ENCODE assay signal across 19 cellular contexts in the genomic region with DNA sequence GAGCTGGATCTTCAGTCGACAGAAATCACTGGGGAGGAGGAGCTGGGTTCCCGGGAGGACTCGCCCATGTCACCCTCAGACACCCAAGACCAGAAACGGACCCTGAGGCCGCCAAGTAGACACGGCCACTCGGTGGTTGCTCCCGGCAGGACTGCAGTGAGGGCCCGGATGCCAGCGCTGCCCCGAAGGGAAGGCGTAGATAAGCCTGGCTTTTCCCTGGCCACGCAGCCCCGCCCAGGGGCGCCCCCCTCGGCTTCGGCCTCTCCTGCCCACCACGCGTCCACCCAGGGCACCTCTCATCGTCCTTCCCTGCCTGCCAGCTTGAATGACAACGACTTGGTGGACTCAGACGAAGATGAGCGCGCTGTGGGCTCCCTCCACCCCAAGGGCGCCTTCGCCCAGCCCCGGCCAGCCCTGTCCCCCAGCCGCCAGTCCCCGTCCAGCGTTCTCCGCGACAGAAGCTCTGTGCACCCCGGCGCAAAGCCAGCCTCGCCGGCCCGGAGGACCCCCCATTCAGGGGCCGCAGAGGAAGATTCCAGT.
DNase-seq lines count a peak whose midpoint lies in the region; ATAC-seq and TF ChIP-seq lines count a peak whose summit lies in the region.
"Had no signal": no experiment of that assay in that cellular context is flagged by ENCODE, and none has a peak within 500 bp of the region (broad histone marks: within the 10 kb centered on the region; RNA-seq: fewer than 3 reads in every experiment).

No MANE protein-coding gene starts in this region.

- H3K36me3 Mint-ChIP-seq in MCF 10A (ENCODE audit: insufficient read depth, unreplicated experiment): no peaks in the 10 kb centered on the region
- H3K36me3 Mint-ChIP-seq in stimulated activated memory B cell treated with anti-CD40 and anti-IgM and Interleukin-4, amounts not matched to agents 10 μg/mL and 1 μg/mL and 100 μg/mL, for 72 hours: no peaks in the 10 kb centered on the region
- H3K36me3 Mint-ChIP-seq: CD8-positive, alpha-beta T cell had no signal

- POLR2A ChIA-PET in MCF 10A (lab: Yijun Ruan, JAX): interaction anchor here (0.6 kb wide), 1 partner anchor 52 kb away, joined by 3 read pairs; no protein-coding TSS in a partner anchor

- no peak overlapping the region for H3K4me2 ChIP-seq in mammary epithelial cell (ENCODE audit: insufficient read depth, low read depth, low read length)
- H3K4me2 ChIP-seq: BLaER1 had no signal

- peaks cover 62% of the 10 kb centered on the region for H3K27me3 Mint-ChIP-seq in MCF 10A (ENCODE audit: insufficient read depth, unreplicated experiment)
- peaks cover 47% of the 10 kb centered on the region for H3K27me3 Mint-ChIP-seq in stimulated activated memory B cell treated with anti-CD40 and anti-IgM and Interleukin-4, amounts not matched to agents 10 μg/mL and 1 μg/mL and 100 μg/mL, for 72 hours

- intact Hi-C loops in mammary epithelial cell (cut with micrococcal nuclease) (no loop called here), MCF 10A (cut with micrococcal nuclease) (no loop called here), aorta (cut with DNase I) (no loop called here), head of caudate nucleus (cut with DNase I) (no loop called here), left colon (cut with DNase I, micrococcal nuclease) (no loop called here)

- BruUV-seq in mammary epithelial cell (replicated peaks; lab: Mats Ljungman, UMichigan): no TSS peak
- BruUV-seq in MCF 10A (replicated peaks; lab: Mats Ljungman, UMichigan): no TSS peak

- CTCF ChIA-PET in mammary epithelial cell (lab: Charles Lee; ENCODE audit: low non-redundant PET): no interaction called here
- CTCF ChIA-PET in MCF 10A (lab: Yijun Ruan, JAX): no interaction called here

- dilution Hi-C loops in mammary epithelial cell (cut with HindIII; ENCODE audit: low sequenced_read_pairs): no loop called here

- peak overlapping the region; percentile 24 for H2AFZ ChIP-seq in mammary epithelial cell (ENCODE audit: low read depth, low read length)

- in situ Hi-C loops in mammary epithelial cell (cut with MboI; ENCODE audit: low sequenced_read_pairs in 2 of 2): no loop called here

- no peak overlapping the region for H3K9ac ChIP-seq in mammary epithelial cell (ENCODE audit: insufficient read depth, low read length)
- H3K9ac ChIP-seq: BLaER1 had no signal

- TF ChIP-seq CTCF in mammary epithelial cell (conservative IDR thresholded peaks at IDR 0.05 in 1 of 2, IDR thresholded peaks at IDR 0.05 in 1 of 2; ENCODE audit: extremely low read depth in 1 of 2, insufficient read depth in 1 of 2, low read depth in 1 of 2, low read length in 2 of 2) (no peak), MCF 10A (IDR thresholded peaks at IDR 0.05; ENCODE audit: unreplicated experiment) (no peak)

- no peak overlapping the region for H3K27ac Mint-ChIP-seq in MCF 10A (ENCODE audit: low read depth, unreplicated experiment)
- no peak overlapping the region for H3K27ac Mint-ChIP-seq in stimulated activated memory B cell treated with anti-CD40 and anti-IgM and Interleukin-4, amounts not matched to agents 10 μg/mL and 1 μg/mL and 100 μg/mL, for 72 hours
- H3K27ac Mint-ChIP-seq: CD4-positive, alpha-beta T cell; CD8-positive, alpha-beta T cell had no signal

- DNase-seq in mammary epithelial cell (no peak), MCF 10A (ENCODE audit: unreplicated experiment) (no peak), H7 (peak; percentile 45), aorta (peak in 1 of 2 donors; percentile 56), C1 segment of cervical spinal cord (lab: John Stamatoyannopoulos, UW) (no peak), head of caudate nucleus (no peak), left colon (no peak)
- DNase-seq: 8988T; ACHN; BE2C; Caco-2; Calu3; CD4-positive, alpha-beta T cell; CD8-positive, alpha-beta T cell; DMS79 treated with DMSO at 0.1 percent for 48 hours; GF-D8 had no signal

- H3K27me3 ChIP-seq in mammary epithelial cell (ENCODE audit: insufficient read depth, low read length): peaks cover 13% of the 10 kb centered on the region
- peaks cover 12% of the 10 kb centered on the region; the same call in 1 of the 2 replicates for H3K27me3 ChIP-seq in H7 (ENCODE audit: control insufficient read depth, insufficient read depth, low read length)
- H3K27me3 ChIP-seq in aorta (ENCODE audit: control insufficient read depth in 1 of 2, insufficient read depth in 2 of 2, low read length in 1 of 2): no peaks in the 10 kb centered on the region
- H3K27me3 ChIP-seq: BLaER1 had no signal

- no peaks in the 10 kb centered on the region for H3K4me1 Mint-ChIP-seq in MCF 10A (ENCODE audit: insufficient read depth, unreplicated experiment)
- no peaks in the 10 kb centered on the region for H3K4me1 Mint-ChIP-seq in stimulated activated memory B cell treated with anti-CD40 and anti-IgM and Interleukin-4, amounts not matched to agents 10 μg/mL and 1 μg/mL and 100 μg/mL, for 72 hours

- 98% methylated on average over 13 of the region's 38 CpGs for WGBS in mammary epithelial cell (ENCODE audit: low coverage, missing lambda C conversion rate)
- 94 to 96% methylated on average over 38 of the region's 38 CpGs for WGBS in aorta, 2 donors

- H3K27ac ChIP-seq in mammary epithelial cell (ENCODE audit: insufficient read depth, low read depth, low read length) (no peak overlapping the region), aorta (ENCODE audit: low read depth in 1 of 2, low read length in 2 of 2) (no peak overlapping the region)
- H3K27ac ChIP-seq: BLaER1, C4-2B had no signal

- no peak overlapping the region for H3K4me3 ChIP-seq in mammary epithelial cell (replicated peaks in 1 of 3; ENCODE audit: insufficient read depth in 1 of 3, low read depth in 2 of 3, low read length in 3 of 3)
- H3K4me3 ChIP-seq in H7 (ENCODE audit: insufficient read depth, low read depth, low read length): no peak overlapping the region
- H3K4me3 ChIP-seq in aorta (ENCODE audit: low read length in 2 of 2): no peak overlapping the region
- H3K4me3 ChIP-seq: BLaER1 had no signal

- H4K20me1 ChIP-seq in mammary epithelial cell (ENCODE audit: insufficient read depth, low read length): no peaks in the 10 kb centered on the region
- H4K20me1 ChIP-seq: BLaER1 had no signal

- H3K36me3 ChIP-seq in mammary epithelial cell (ENCODE audit: insufficient read depth, low read length) (no peaks in the 10 kb centered on the region), H7 (replicated peaks; ENCODE audit: control insufficient read depth, insufficient read depth, low read length) (no peaks in the 10 kb centered on the region), aorta (ENCODE audit: control insufficient read depth in 1 of 2, insufficient read depth in 2 of 2, low read length in 1 of 2) (no peaks in the 10 kb centered on the region)
- H3K36me3 ChIP-seq: BE2C, BLaER1 had no signal

- no peak overlapping the region for H3K4me3 Mint-ChIP-seq in MCF 10A (ENCODE audit: unreplicated experiment)
- no peak overlapping the region for H3K4me3 Mint-ChIP-seq in stimulated activated memory B cell treated with anti-CD40 and anti-IgM and Interleukin-4, amounts not matched to agents 10 μg/mL and 1 μg/mL and 100 μg/mL, for 72 hours
- H3K4me3 Mint-ChIP-seq: CD4-positive, alpha-beta T cell; CD8-positive, alpha-beta T cell had no signal

- peaks cover 10% of the 10 kb centered on the region for H3K4me1 ChIP-seq in mammary epithelial cell (ENCODE audit: insufficient read depth, low read length)
- H3K4me1 ChIP-seq in aorta (ENCODE audit: control insufficient read depth in 1 of 2, insufficient read depth in 2 of 2, low read length in 2 of 2): no peaks in the 10 kb centered on the region
- H3K4me1 ChIP-seq: BE2C, BLaER1, Caco-2 had no signal

- peak; percentile 44 for ATAC-seq in stimulated activated memory B cell treated with anti-CD40 and anti-IgM and Interleukin-4, amounts not matched to agents 10 μg/mL and 1 μg/mL and 100 μg/mL, for 72 hours
- ATAC-seq in aorta (ENCODE audit: low FRiP score) (peak; percentile 48), left colon (no peak)
- ATAC-seq: CD8-positive, alpha-beta T cell had no signal

- H3K9me3 ChIP-seq in mammary epithelial cell (replicated peaks; ENCODE audit: insufficient read depth, low read length) (no peaks in the 10 kb centered on the region), aorta (ENCODE audit: control insufficient read depth, low read length) (no peaks in the 10 kb centered on the region)
- H3K9me3 ChIP-seq: BE2C, Caco-2 had no signal

- H3K79me2 ChIP-seq in mammary epithelial cell (ENCODE audit: insufficient read depth, low read length): no peaks in the 10 kb centered on the region

- no peaks in the 10 kb centered on the region for H3K9me3 Mint-ChIP-seq in MCF 10A (ENCODE audit: unreplicated experiment)
- no peaks in the 10 kb centered on the region for H3K9me3 Mint-ChIP-seq in stimulated activated memory B cell treated with anti-CD40 and anti-IgM and Interleukin-4, amounts not matched to agents 10 μg/mL and 1 μg/mL and 100 μg/mL, for 72 hours
- H3K9me3 Mint-ChIP-seq: CD4-positive, alpha-beta T cell; CD8-positive, alpha-beta T cell had no signal
